Comparison of ENCODE assay signal across 14 cellular contexts in genomic region chr6:70380259-70380658, GRCh38. TPM values are rescaled to one million over a fixed set of nuclear protein-coding genes. Genes with fewer than 3 reads are reported as not detected.
A peak's percentile ranks its signal among the peaks of the same experiment; 100 is the strongest.
DNase-seq lines count a peak whose midpoint lies in the region; ATAC-seq, FAIRE-seq and TF ChIP-seq lines count a peak whose summit lies in the region.
"Had no signal": no experiment of that assay in that cellular context is flagged by ENCODE, and none has a peak within 500 bp of the region (broad histone marks: within the 10 kb centered on the region; RNA-seq: fewer than 3 reads in every experiment).

No MANE protein-coding gene starts in this region.

- H3K9me3 Mint-ChIP-seq in activated CD4-positive, alpha-beta T cell treated with anti-CD3 and anti-CD28 coated beads for 36 hours (ENCODE audit: low read depth), result no peaks in the 10 kb centered on the region

- H3K27ac Mint-ChIP-seq in activated CD4-positive, alpha-beta T cell treated with anti-CD3 and anti-CD28 coated beads for 36 hours, result no peak overlapping the region

- H3K27me3 ChIP-seq in small intestine (ENCODE audit: control insufficient read depth in 2 of 2, insufficient read depth in 2 of 2, low read length in 2 of 2), result no peaks in the 10 kb centered on the region

- no peak for FAIRE-seq in small intestine (lab: Jason Lieb, UNC)

- no peaks in the 10 kb centered on the region for H3K36me3 ChIP-seq in small intestine (ENCODE audit: control insufficient read depth in 2 of 2, insufficient read depth in 2 of 2, low read length in 2 of 2)
- H3K36me3 ChIP-seq: left ventricle myocardium inferior had no signal

- no peak for DNase-seq in small intestine
- no peak for DNase-seq in NCI-H526 treated with DMSO at 0.1 percent for 48 hours (lab: John Stamatoyannopoulos, UW)
- DNase-seq in activated CD4-positive, alpha-beta T cell treated with anti-CD3 and anti-CD28 coated beads for 36 hours, result no peak
- no peak for DNase-seq in NCI-H1417 (lab: John Stamatoyannopoulos, UW)
- DNase-seq: anterior cingulate cortex; effector CD4-positive, alpha-beta T cell; IMR-90; left ventricle myocardium inferior; nucleus accumbens; stimulated activated naive CD4-positive, alpha-beta T cell treated with Interleukin-2 at 50 U/mL for 16 hours had no signal

- ATAC-seq in GM18505 (IDR thresholded peaks at IDR 0.05; ENCODE audit: unreplicated experiment) (peak; percentile 86), GM19467 (IDR thresholded peaks at IDR 0.05; ENCODE audit: unreplicated experiment) (peak; percentile 83), HG02884 (IDR thresholded peaks at IDR 0.05; ENCODE audit: unreplicated experiment) (peak; percentile 97), HG03558 (IDR thresholded peaks at IDR 0.05; ENCODE audit: extremely low read depth, unreplicated experiment) (peak; percentile 85)
- no peak for ATAC-seq in activated CD4-positive, alpha-beta T cell treated with anti-CD3 and anti-CD28 coated beads for 36 hours

- CTCF ChIA-PET in activated CD4-positive, alpha-beta T cell treated with anti-CD3 and anti-CD28 coated beads for 36 hours (lab: Charles Lee), result interaction anchor here (1.0 to 2.2 kb wide), 4 partner anchors 9 to 71 kb away, joined by 3 to 14 read pairs (median 8); no protein-coding TSS in a partner anchor

- WGBS in small intestine, 3 donors, result 72 to 74% (median 73%) methylated on average over 5 of the region's 5 CpGs

- no peaks in the 10 kb centered on the region for H3K4me1 Mint-ChIP-seq in activated CD4-positive, alpha-beta T cell treated with anti-CD3 and anti-CD28 coated beads for 36 hours

- peaks cover 9% of the 10 kb centered on the region for H3K27me3 Mint-ChIP-seq in activated CD4-positive, alpha-beta T cell treated with anti-CD3 and anti-CD28 coated beads for 36 hours

- no peak overlapping the region for H3K27ac ChIP-seq in small intestine (ENCODE audit: low read depth in 1 of 2, low read length in 1 of 2)
- H3K27ac ChIP-seq: left ventricle myocardium inferior had no signal

- intact Hi-C loops in activated CD4-positive, alpha-beta T cell treated with anti-CD3 and anti-CD28 coated beads for 36 hours (cut with DNase I, micrococcal nuclease), result no loop called here

- no peaks in the 10 kb centered on the region for H3K9me3 ChIP-seq in small intestine (ENCODE audit: control insufficient read depth, low read depth)
- H3K9me3 ChIP-seq: left ventricle myocardium inferior had no signal

- no peak for TF ChIP-seq POLR2A in GM18505 (IDR thresholded peaks at IDR 0.05; ENCODE audit: borderline replicate concordance, extremely low read depth, insufficient read depth, insufficient read length)

- H3K4me3 ChIP-seq in small intestine (ENCODE audit: low read depth in 1 of 2, low read length in 2 of 2), result no peak overlapping the region
- H3K4me3 ChIP-seq: left ventricle myocardium inferior had no signal

- POLR2A ChIA-PET in activated CD4-positive, alpha-beta T cell treated with anti-CD3 and anti-CD28 coated beads for 36 hours (lab: Charles Lee), result interaction anchor here (0.9 kb wide), 1 partner anchor 32 kb away, joined by 7 read pairs; no protein-coding TSS in a partner anchor

- H3K4me1 ChIP-seq in small intestine (ENCODE audit: control insufficient read depth in 2 of 2, insufficient read depth in 1 of 2, low read depth in 1 of 2, low read length in 1 of 2), result peaks cover 0 to 2% of the 10 kb centered on the region in 2 donors
- H3K4me1 ChIP-seq: left ventricle myocardium inferior had no signal

- no peaks in the 10 kb centered on the region for H3K36me3 Mint-ChIP-seq in activated CD4-positive, alpha-beta T cell treated with anti-CD3 and anti-CD28 coated beads for 36 hours (ENCODE audit: low read depth)

- H3K4me3 Mint-ChIP-seq in activated CD4-positive, alpha-beta T cell treated with anti-CD3 and anti-CD28 coated beads for 36 hours, result no peak overlapping the region

RNA-seq across cellular contexts. Expression of gene FAM135A, which starts 33.0 kb away (rescaled TPM):
- 10 to 100 TPM; 17.4 to 48.8 (median 34.9) TPM for polyA plus RNA-seq in small intestine
- total RNA-seq in activated CD4-positive, alpha-beta T cell treated with anti-CD3 and anti-CD28 coated beads for 36 hours, result 1 to 10 TPM; 7.6 to 7.8 TPM
